15 cellular contexts compared by ENCODE assay signal in genomic region chr5:160064441-160064840, GRCh38. TPM values are rescaled to one million over a fixed set of nuclear protein-coding genes. Genes with fewer than 3 reads are reported as not detected.
DNase-seq lines count a peak whose midpoint lies in the region; ATAC-seq and TF ChIP-seq lines count a peak whose summit lies in the region.
"Had no signal": no experiment of that assay in that cellular context is flagged by ENCODE, and none has a peak within 500 bp of the region (broad histone marks: within the 10 kb centered on the region; RNA-seq: fewer than 3 reads in every experiment).

No MANE protein-coding gene starts in this region.

- no peaks in the 10 kb centered on the region for H3K9me2 ChIP-seq in PC-9 (ENCODE audit: insufficient read depth)

- no peaks in the 10 kb centered on the region for H3K79me2 ChIP-seq in PC-9 (ENCODE audit: low read depth)

- CTCF ChIA-PET in CD8-positive, alpha-beta T cell (lab: Charles Lee) = no interaction called here
- CTCF ChIA-PET in PC-9 (lab: Charles Lee) = interaction anchor here (0.7 kb wide), 1 partner anchor 54 kb away, joined by 8 read pairs; no protein-coding TSS in a partner anchor

- no peaks in the 10 kb centered on the region for H3K9me3 Mint-ChIP-seq in CD8-positive, alpha-beta T cell
- H3K9me3 Mint-ChIP-seq: activated naive CD8-positive, alpha-beta T cell treated with anti-CD3 and anti-CD28 coated beads, Interleukin-2, amount 10 ng/mL, durations not matched to agents 7 days and 5 days had no signal

- TF ChIP-seq CTCF in CD8-positive, alpha-beta T cell (IDR thresholded peaks at IDR 0.05) = no peak
- no peak for TF ChIP-seq CTCF in PC-9 (conservative IDR thresholded peaks at IDR 0.05)

- H3F3A ChIP-seq in PC-9 (ENCODE audit: insufficient read depth, low read depth) = peaks cover 12% of the 10 kb centered on the region; the same call in 1 of the 2 replicates

- H3K4me3 ChIP-seq in CD8-positive, alpha-beta T cell (ENCODE audit: low read depth, low read length) = no peak overlapping the region
- H3K4me3 ChIP-seq in PC-9 (no peak overlapping the region), mucosa of rectum (ENCODE audit: low read length in 2 of 2) (peak overlapping the region; percentile 11 to 38), SJCRH30 (no peak overlapping the region)
- H3K4me3 ChIP-seq: lung had no signal

- no peaks in the 10 kb centered on the region; the same call in 1 of the 2 replicates for H4K20me1 ChIP-seq in PC-9 (ENCODE audit: insufficient read depth)

- H3K27ac ChIP-seq in CD8-positive, alpha-beta T cell (ENCODE audit: low read depth, low read length) = no peak overlapping the region
- H3K27ac ChIP-seq in PC-9 (0 out of 2 replicates have a peak overlapping the region, but pooled peaks have one; percentile 22), epithelial cell of prostate (peak overlapping the region; percentile 85), mucosa of rectum (ENCODE audit: low read depth in 2 of 2, low read length in 2 of 2) (peak overlapping the region; percentile 86 to 90), SJCRH30 (no peak overlapping the region)

- intact Hi-C loops in CD8-positive, alpha-beta T cell (cut with DNase I, micrococcal nuclease) = no loop called here
- intact Hi-C loops in PC-9 (cut with micrococcal nuclease; ENCODE audit: unreplicated experiment) = no loop called here

- H3K27ac Mint-ChIP-seq in CD8-positive, alpha-beta T cell = peak overlapping the region; percentile 55
- H3K27ac Mint-ChIP-seq: activated naive CD8-positive, alpha-beta T cell treated with anti-CD3 and anti-CD28 coated beads, Interleukin-2, amount 10 ng/mL, durations not matched to agents 7 days and 5 days had no signal

- H3K4me2 ChIP-seq in PC-9 = no peak overlapping the region

- H3K27me3 ChIP-seq in CD8-positive, alpha-beta T cell (ENCODE audit: insufficient read depth, low read length) = no peaks in the 10 kb centered on the region
- H3K27me3 ChIP-seq in PC-9 (ENCODE audit: insufficient read depth, low read depth) (no peaks in the 10 kb centered on the region), mucosa of rectum (ENCODE audit: control insufficient read depth in 2 of 2, insufficient read depth in 2 of 2, low read length in 2 of 2) (no peaks in the 10 kb centered on the region), SJCRH30 (no peaks in the 10 kb centered on the region)

- no TSS peak for BruUV-seq in PC-9 (replicated peaks; lab: Mats Ljungman, UMichigan)

- no peak for ATAC-seq in CD8-positive, alpha-beta T cell
- ATAC-seq in GM21381 (IDR thresholded peaks at IDR 0.05; ENCODE audit: unreplicated experiment) = no peak
- ATAC-seq: stimulated activated naive CD8-positive, alpha-beta T cell treated with anti-CD3 and anti-CD28 coated beads, Interleukin-15, Interleukin-2, amounts not matched to agents 100 U/mL and 50 U/mL, for 24 hours had no signal

- H3K27me3 Mint-ChIP-seq in CD8-positive, alpha-beta T cell (ENCODE audit: low read depth) = no peaks in the 10 kb centered on the region
- H3K27me3 Mint-ChIP-seq: activated naive CD8-positive, alpha-beta T cell treated with anti-CD3 and anti-CD28 coated beads, Interleukin-2, amount 10 ng/mL, durations not matched to agents 7 days and 5 days had no signal

- H3K4me3 Mint-ChIP-seq in CD8-positive, alpha-beta T cell = no peak overlapping the region
- H3K4me3 Mint-ChIP-seq: activated naive CD8-positive, alpha-beta T cell treated with anti-CD3 and anti-CD28 coated beads, Interleukin-2, amount 10 ng/mL, durations not matched to agents 7 days and 5 days had no signal

- H3K36me3 Mint-ChIP-seq in CD8-positive, alpha-beta T cell = peaks cover 62% of the 10 kb centered on the region

- peaks cover 11% of the 10 kb centered on the region for H3K36me3 ChIP-seq in CD8-positive, alpha-beta T cell (ENCODE audit: insufficient read depth, low read length)
- H3K36me3 ChIP-seq in PC-9 (ENCODE audit: low read depth) (peaks cover 12% of the 10 kb centered on the region), mucosa of rectum (ENCODE audit: control insufficient read depth in 2 of 2, insufficient read depth in 2 of 2, low read length in 2 of 2) (peaks cover 7 to 21% of the 10 kb centered on the region in 2 donors), SJCRH30 (peaks cover 5% of the 10 kb centered on the region; the same call in 1 of the 2 replicates)

- H3K4me1 ChIP-seq in CD8-positive, alpha-beta T cell (ENCODE audit: insufficient read depth, low read length) = no peaks in the 10 kb centered on the region
- H3K4me1 ChIP-seq in PC-9 (replicated peaks; ENCODE audit: insufficient read depth) = peaks cover 11% of the 10 kb centered on the region
- H3K4me1 ChIP-seq in mucosa of rectum (ENCODE audit: control insufficient read depth in 2 of 2, insufficient read depth in 2 of 2, low read length in 2 of 2) = peaks cover 9 to 23% of the 10 kb centered on the region in 2 donors
- H3K4me1 ChIP-seq in SJCRH30 = no peaks in the 10 kb centered on the region

- no peaks in the 10 kb centered on the region for H3K9me3 ChIP-seq in CD8-positive, alpha-beta T cell (ENCODE audit: low read length)
- no peaks in the 10 kb centered on the region for H3K9me3 ChIP-seq in PC-9 (ENCODE audit: insufficient read depth, low read depth)
- no peaks in the 10 kb centered on the region for H3K9me3 ChIP-seq in mucosa of rectum (ENCODE audit: control insufficient read depth in 2 of 2, low read length in 2 of 2)
- no peaks in the 10 kb centered on the region for H3K9me3 ChIP-seq in SJCRH30 (replicated peaks)

- DNase-seq in CD8-positive, alpha-beta T cell = no peak
- no peak for DNase-seq in PC-9
- no peak for DNase-seq in epithelial cell of prostate (ENCODE audit: low read depth, low spot score)
- no peak for DNase-seq in OCI-M2 (lab: John Stamatoyannopoulos, UW; ENCODE audit: unreplicated experiment)
- no peak for DNase-seq in anterior cingulate cortex (lab: John Stamatoyannopoulos, UW)
- DNase-seq in SJCRH30 = no peak
- DNase-seq: activated CD4-positive, alpha-beta T cell treated with anti-CD3 and anti-CD28 coated beads for 48 hours; activated naive CD8-positive, alpha-beta T cell treated with anti-CD3 and anti-CD28 coated beads, Interleukin-2, amount 10 ng/mL, durations not matched to agents 7 days and 5 days; activated T-cell treated with anti-CD3 and anti-CD28 coated beads, Interleukin-2, amount 50 U/mL, for 1 hour; NCI-H1417 treated with DMSO at 0.1 percent for 48 hours; stimulated activated naive CD8-positive, alpha-beta T cell treated with anti-CD3 and anti-CD28 coated beads, Interleukin-15, Interleukin-2, amounts not matched to agents 100 U/mL and 50 U/mL, for 24 hours; T-helper 2 cell had no signal

- no peak overlapping the region for H2AFZ ChIP-seq in PC-9

- H3K9ac ChIP-seq in mucosa of rectum (ENCODE audit: low read depth in 1 of 2, low read length in 2 of 2) = peak overlapping the region in 1 of 2 donors; percentile 49

- POLR2A ChIA-PET in CD8-positive, alpha-beta T cell (lab: Charles Lee) = interaction anchor here (0.6 kb wide), 1 partner anchor 25 kb away, joined by 3 read pairs; no protein-coding TSS in a partner anchor
- POLR2A ChIA-PET in PC-9 (lab: Charles Lee; ENCODE audit: unreplicated experiment) = interaction anchor here (0.6 to 0.7 kb wide), 3 partner anchors 310 to 878 kb away, joined by 5 to 9 read pairs (median 6); partner anchors contain the start of gene SLU7

- no peaks in the 10 kb centered on the region for H3K4me1 Mint-ChIP-seq in CD8-positive, alpha-beta T cell (ENCODE audit: low read depth)
- H3K4me1 Mint-ChIP-seq: activated naive CD8-positive, alpha-beta T cell treated with anti-CD3 and anti-CD28 coated beads, Interleukin-2, amount 10 ng/mL, durations not matched to agents 7 days and 5 days had no signal

RNA-seq across cellular contexts. Expression of gene PWWP2A, which starts 54.8 kb away (rescaled TPM):
- total RNA-seq in CD8-positive, alpha-beta T cell = 10 to 100 TPM; 18.1 to 18.4 TPM
- 19.9 and 23.2 TPM in 2 replicates for total RNA-seq in PC-9 (2021)
- total RNA-seq in SJCRH30 (2014; rRNA removed; shearing (Covaris generic)) = 23.6 and 27.3 TPM in 2 replicates

RNA-seq across cellular contexts. Expression of gene TTC1, which starts 55.5 kb away (rescaled TPM):
- total RNA-seq in CD8-positive, alpha-beta T cell = 10 to 100 TPM; 12.6 to 14.3 TPM
- 54.8 and 68.5 TPM in 2 replicates for total RNA-seq in PC-9 (2021)
- 55.6 and 59.8 TPM in 2 replicates for total RNA-seq in SJCRH30 (2014; rRNA removed; shearing (Covaris generic))

Comparison
In these comparisons a context has a peak if more than half of its experiments do, and no peak if none do; other contexts are left out.
1. H3K27ac ChIP-seq: peak in PC-9 (single experiment), epithelial cell of prostate (single experiment) and mucosa of rectum (2 of 2); none in CD8-positive, alpha-beta T cell (single experiment) and SJCRH30 (single experiment).
2. H3K4me3 ChIP-seq: peak in mucosa of rectum (2 of 2); none in CD8-positive, alpha-beta T cell (single experiment), PC-9 (single experiment) and SJCRH30 (single experiment).